Comparison of ENCODE assay signal across 13 cellular contexts in genomic region chr21:39208624-39209333, GRCh38. TPM values are rescaled to one million over a fixed set of nuclear protein-coding genes. Genes with fewer than 3 reads are reported as not detected.
DNase-seq lines count a peak whose midpoint lies in the region; ATAC-seq, FAIRE-seq and TF ChIP-seq lines count a peak whose summit lies in the region.
"Had no signal": no experiment of that assay in that cellular context is flagged by ENCODE, and none has a peak within 500 bp of the region (broad histone marks: within the 10 kb centered on the region; RNA-seq: fewer than 3 reads in every experiment).

No MANE protein-coding gene starts in this region.

- H3K4me3 ChIP-seq in CD8-positive, alpha-beta T cell (ENCODE audit: low read depth, low read length) = no peak overlapping the region
- no peak overlapping the region for H3K4me3 ChIP-seq in choroid plexus epithelial cell (ENCODE audit: low read depth, low read length)
- H3K4me3 ChIP-seq: BLaER1 treated with 17β-estradiol and CSF1 and Interleukin-3, amounts not matched to agents 10 nM and 100 nM had no signal

- ATAC-seq in CD8-positive, alpha-beta T cell = no peak
- ATAC-seq in naive thymus-derived CD8-positive, alpha-beta T cell = no peak
- ATAC-seq in HG03095 (IDR thresholded peaks at IDR 0.05; ENCODE audit: unreplicated experiment) = no peak

- no peak overlapping the region for H3K4me3 Mint-ChIP-seq in CD8-positive, alpha-beta T cell
- H3K4me3 Mint-ChIP-seq in naive thymus-derived CD8-positive, alpha-beta T cell = peak overlapping the region in 1 of 10 donors; percentile 3
- H3K4me3 Mint-ChIP-seq: activated naive CD8-positive, alpha-beta T cell treated with anti-CD3 and anti-CD28 coated beads, Interleukin-2, amount 10 ng/mL, durations not matched to agents 7 days and 5 days had no signal

- H3K4me1 Mint-ChIP-seq in CD8-positive, alpha-beta T cell (ENCODE audit: low read depth) = peaks cover 36% of the 10 kb centered on the region
- peaks cover 12 to 38% (median 31%) of the 10 kb centered on the region in 4 donors for H3K4me1 Mint-ChIP-seq in naive thymus-derived CD8-positive, alpha-beta T cell

- no peak for DNase-seq in CD8-positive, alpha-beta T cell
- DNase-seq in MV-4-11 (lab: John Stamatoyannopoulos, UW) (peak; percentile 17), choroid plexus epithelial cell (ENCODE audit: low read depth) (peak; percentile 29), GM19240 (ENCODE audit: insufficient read length, low spot score) (no peak), urothelium cell line (ENCODE audit: low spot score) (no peak)
- peak in 1 of 10 donors; percentile 15 for DNase-seq in naive thymus-derived CD8-positive, alpha-beta T cell
- DNase-seq: activated CD4-positive, alpha-beta T cell treated with anti-CD3 and anti-CD28 coated beads for 48 hours; activated naive CD8-positive, alpha-beta T cell treated with anti-CD3 and anti-CD28 coated beads, Interleukin-2, amount 10 ng/mL, durations not matched to agents 7 days and 5 days; NCI-H2227 treated with DMSO at 0.1 percent for 48 hours; stimulated activated CD4-positive, alpha-beta T cell treated with anti-CD3 and anti-CD28 coated beads, Interleukin-2, amount 100 ng/mL, for 48 hours had no signal

- H3K9me3 ChIP-seq in CD8-positive, alpha-beta T cell (ENCODE audit: low read length) = no peaks in the 10 kb centered on the region
- H3K9me3 ChIP-seq: BLaER1 treated with 17β-estradiol and CSF1 and Interleukin-3, amounts not matched to agents 10 nM and 100 nM had no signal

- no peak overlapping the region for H3K27ac ChIP-seq in CD8-positive, alpha-beta T cell (ENCODE audit: low read depth, low read length)
- H3K27ac ChIP-seq: BLaER1 treated with 17β-estradiol and CSF1 and Interleukin-3, amounts not matched to agents 10 nM and 100 nM had no signal

- peaks cover 72% of the 10 kb centered on the region for H3K36me3 Mint-ChIP-seq in CD8-positive, alpha-beta T cell
- H3K36me3 Mint-ChIP-seq in naive thymus-derived CD8-positive, alpha-beta T cell = peaks cover 6 to 85% (median 40%) of the 10 kb centered on the region in 3 donors

- no peaks in the 10 kb centered on the region for H3K27me3 ChIP-seq in CD8-positive, alpha-beta T cell (ENCODE audit: insufficient read depth, low read length)
- H3K27me3 ChIP-seq: BLaER1 treated with 17β-estradiol and CSF1 and Interleukin-3, amounts not matched to agents 10 nM and 100 nM had no signal

- peak overlapping the region; percentile 79 for H3K27ac Mint-ChIP-seq in CD8-positive, alpha-beta T cell
- H3K27ac Mint-ChIP-seq in naive thymus-derived CD8-positive, alpha-beta T cell = peak overlapping the region in 8 of 10 donors; percentile 0 to 88 (median 70)
- H3K27ac Mint-ChIP-seq: activated naive CD8-positive, alpha-beta T cell treated with anti-CD3 and anti-CD28 coated beads, Interleukin-2, amount 10 ng/mL, durations not matched to agents 7 days and 5 days had no signal

- FAIRE-seq in urothelium cell line (lab: Jason Lieb, UNC) = no peak
- FAIRE-seq: colon had no signal

- peaks cover 21% of the 10 kb centered on the region for H3K36me3 ChIP-seq in CD8-positive, alpha-beta T cell (ENCODE audit: insufficient read depth, low read length)

- POLR2A ChIA-PET in CD8-positive, alpha-beta T cell (lab: Charles Lee) = interaction anchor here (0.7 to 1.1 kb wide), 2 partner anchors 17 to 128 kb away, joined by 3 read pairs; no protein-coding TSS in a partner anchor
- POLR2A ChIA-PET in naive thymus-derived CD8-positive, alpha-beta T cell (lab: Charles Lee) = interaction anchor here (0.8 kb wide), 1 partner anchor 103 kb away, joined by 3 read pairs; no protein-coding TSS in a partner anchor

- intact Hi-C loops in CD8-positive, alpha-beta T cell (cut with DNase I, micrococcal nuclease) = no loop called here

- TF ChIP-seq CTCF in CD8-positive, alpha-beta T cell (IDR thresholded peaks at IDR 0.05) = no peak
- no peak for TF ChIP-seq CTCF in choroid plexus epithelial cell (conservative IDR thresholded peaks at IDR 0.05; ENCODE audit: low read depth, low read length)

- CTCF ChIA-PET in CD8-positive, alpha-beta T cell (lab: Charles Lee) = no interaction called here

- no peaks in the 10 kb centered on the region for H3K4me1 ChIP-seq in CD8-positive, alpha-beta T cell (ENCODE audit: insufficient read depth, low read length)
- H3K4me1 ChIP-seq: BLaER1 treated with 17β-estradiol and CSF1 and Interleukin-3, amounts not matched to agents 10 nM and 100 nM had no signal

- H3K27me3 Mint-ChIP-seq in CD8-positive, alpha-beta T cell (ENCODE audit: low read depth) = no peaks in the 10 kb centered on the region
- no peaks in the 10 kb centered on the region for H3K27me3 Mint-ChIP-seq in naive thymus-derived CD8-positive, alpha-beta T cell
- H3K27me3 Mint-ChIP-seq: activated naive CD8-positive, alpha-beta T cell treated with anti-CD3 and anti-CD28 coated beads, Interleukin-2, amount 10 ng/mL, durations not matched to agents 7 days and 5 days had no signal

- no peaks in the 10 kb centered on the region for H3K9me3 Mint-ChIP-seq in CD8-positive, alpha-beta T cell
- no peaks in the 10 kb centered on the region for H3K9me3 Mint-ChIP-seq in naive thymus-derived CD8-positive, alpha-beta T cell
- H3K9me3 Mint-ChIP-seq: activated naive CD8-positive, alpha-beta T cell treated with anti-CD3 and anti-CD28 coated beads, Interleukin-2, amount 10 ng/mL, durations not matched to agents 7 days and 5 days had no signal

RNA-seq across cellular contexts. Expression of gene PSMG1, which starts 25.5 kb away (rescaled TPM):
- 1 to 10 TPM; 4.7 to 6.8 TPM for total RNA-seq in CD8-positive, alpha-beta T cell
- total RNA-seq in naive thymus-derived CD8-positive, alpha-beta T cell = 10 to 100 TPM; 10.7 to 16.1 TPM
- polyA plus RNA-seq in naive thymus-derived CD8-positive, alpha-beta T cell = 10 to 100 TPM; 27.3 to 39.0 (median 36.8) TPM

Comparison
In these comparisons a context has a peak if more than half of its experiments do, and no peak if none do; other contexts are left out.
1. DNase-seq: peak in MV-4-11 (single experiment) and choroid plexus epithelial cell (single experiment); none in CD8-positive, alpha-beta T cell (0 of 7), GM19240 (single experiment) and urothelium cell line (single experiment).